21 cellular contexts compared by ENCODE assay signal in the genomic region with DNA sequence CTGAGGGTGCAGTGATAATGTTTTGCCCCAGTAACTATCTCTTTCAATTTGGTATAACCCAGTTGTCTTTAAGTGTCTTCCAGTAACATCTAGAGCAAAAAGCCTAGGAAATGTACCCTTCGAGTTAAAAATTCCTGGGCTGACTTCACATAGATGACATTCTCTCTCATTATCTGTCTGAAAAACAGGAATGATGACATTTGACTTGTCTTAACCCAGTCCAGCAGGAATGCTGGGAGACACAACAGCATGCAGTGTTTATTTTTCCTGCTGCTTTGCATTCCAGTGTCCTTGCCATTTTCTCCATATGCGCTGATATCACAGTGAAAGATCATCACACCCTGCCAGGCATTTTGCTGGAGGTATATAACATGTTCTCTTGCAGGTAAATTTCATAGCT.
DNase-seq lines count a peak whose midpoint lies in the region; ATAC-seq, FAIRE-seq and TF ChIP-seq lines count a peak whose summit lies in the region.
"Had no signal": no experiment of that assay in that cellular context is flagged by ENCODE, and none has a peak within 500 bp of the region (broad histone marks: within the 10 kb centered on the region; RNA-seq: fewer than 3 reads in every experiment).

No MANE protein-coding gene starts in this region.

- H3K79me2 ChIP-seq in GM23338 (replicated peaks; ENCODE audit: insufficient read depth), result no peaks in the 10 kb centered on the region

- H3K27ac Mint-ChIP-seq in GM23338, result peak overlapping the region; percentile 29; the same call in 1 of the 2 replicates
- no peak overlapping the region for H3K27ac Mint-ChIP-seq in activated CD8-positive, alpha-beta T cell treated with anti-CD3 and anti-CD28 coated beads, Interleukin-2, amount 10 ng/mL, durations not matched to agents 7 days and 5 days
- H3K27ac Mint-ChIP-seq: activated CD4-positive, alpha-beta T cell treated with anti-CD3 and anti-CD28 coated beads, Interleukin-2, amount 10 ng/mL, durations not matched to agents 24 days and 14 days; CD8-positive, alpha-beta memory T cell had no signal

- no peaks in the 10 kb centered on the region; the same call in 1 of the 2 replicates for H3K4me1 ChIP-seq in GM23338 (ENCODE audit: insufficient read depth)
- H3K4me1 ChIP-seq: breast epithelium, transverse colon had no signal

- FAIRE-seq in GM12892 (lab: Jason Lieb, UNC), result no peak

- H3K27ac ChIP-seq in GM23338 (ENCODE audit: low read depth), result no peak overlapping the region
- H3K27ac ChIP-seq: breast epithelium, transverse colon had no signal

- H4K20me1 ChIP-seq in GM23338 (replicated peaks; ENCODE audit: insufficient read depth), result peaks cover 3% of the 10 kb centered on the region; the same call in 1 of the 2 replicates

- H3K36me3 Mint-ChIP-seq in GM23338 (ENCODE audit: low read depth), result peaks cover 53% of the 10 kb centered on the region
- no peaks in the 10 kb centered on the region for H3K36me3 Mint-ChIP-seq in activated CD8-positive, alpha-beta T cell treated with anti-CD3 and anti-CD28 coated beads, Interleukin-2, amount 10 ng/mL, durations not matched to agents 7 days and 5 days (ENCODE audit: low read depth)

- peaks cover 19% of the 10 kb centered on the region for H3K4me1 Mint-ChIP-seq in GM23338
- H3K4me1 Mint-ChIP-seq in activated CD8-positive, alpha-beta T cell treated with anti-CD3 and anti-CD28 coated beads, Interleukin-2, amount 10 ng/mL, durations not matched to agents 7 days and 5 days (ENCODE audit: low read depth), result no peaks in the 10 kb centered on the region

- H2AFZ ChIP-seq in GM23338, result no peak overlapping the region

- no peak overlapping the region for H3K4me3 Mint-ChIP-seq in GM23338
- H3K4me3 Mint-ChIP-seq in activated CD8-positive, alpha-beta T cell treated with anti-CD3 and anti-CD28 coated beads, Interleukin-2, amount 10 ng/mL, durations not matched to agents 7 days and 5 days, result no peak overlapping the region
- H3K4me3 Mint-ChIP-seq: activated CD4-positive, alpha-beta T cell treated with anti-CD3 and anti-CD28 coated beads, Interleukin-2, amount 10 ng/mL, durations not matched to agents 24 days and 14 days; CD8-positive, alpha-beta memory T cell had no signal

- TF ChIP-seq POLR2A in GM12892 (IDR thresholded peaks at IDR 0.05; ENCODE audit: low read depth, low read length), result no peak

- no peak overlapping the region for H3K4me3 ChIP-seq in GM23338
- H3K4me3 ChIP-seq: breast epithelium, transverse colon had no signal

- no peak for TF ChIP-seq CTCF in GM23338 (conservative IDR thresholded peaks at IDR 0.05; ENCODE audit: low read depth in 2 of 2)

- peaks cover 21% of the 10 kb centered on the region; the same call in 1 of the 2 replicates for H3K36me3 ChIP-seq in GM23338 (ENCODE audit: insufficient read depth)
- H3K36me3 ChIP-seq: breast epithelium had no signal

- no peaks in the 10 kb centered on the region for H3F3A ChIP-seq in GM23338 (replicated peaks; ENCODE audit: low read depth)

- peaks cover 5% of the 10 kb centered on the region for H3K27me3 Mint-ChIP-seq in GM23338 (ENCODE audit: insufficient read depth, low read depth, poor library complexity)
- H3K27me3 Mint-ChIP-seq in activated CD8-positive, alpha-beta T cell treated with anti-CD3 and anti-CD28 coated beads, Interleukin-2, amount 10 ng/mL, durations not matched to agents 7 days and 5 days (ENCODE audit: low read depth), result peaks cover 7% of the 10 kb centered on the region
- H3K27me3 Mint-ChIP-seq: activated CD4-positive, alpha-beta T cell treated with anti-CD3 and anti-CD28 coated beads, Interleukin-2, amount 10 ng/mL, durations not matched to agents 24 days and 14 days had no signal

- CTCF ChIA-PET in activated CD8-positive, alpha-beta T cell treated with anti-CD3 and anti-CD28 coated beads, Interleukin-2, amount 10 ng/mL, durations not matched to agents 7 days and 5 days (lab: Charles Lee), result interaction anchor here (1.0 kb wide), 1 partner anchor 11 kb away, joined by 3 read pairs; no protein-coding TSS in a partner anchor

- H3K27me3 ChIP-seq in GM23338 (ENCODE audit: insufficient read depth), result no peaks in the 10 kb centered on the region
- H3K27me3 ChIP-seq: breast epithelium, transverse colon had no signal

- DNase-seq in A172 (ENCODE audit: low spot score) (peak; percentile 38), GM23338 (ENCODE audit: low spot score) (no peak), amniotic epithelial cell (ENCODE audit: low read depth) (peak; percentile 40), iris pigment epithelial cell (ENCODE audit: low read depth) (peak; percentile 32), GM12892 (ENCODE audit: insufficient read length) (no peak), GF-D8 (lab: John Stamatoyannopoulos, UW) (no peak)
- no peak for DNase-seq in activated CD8-positive, alpha-beta T cell treated with anti-CD3 and anti-CD28 coated beads, Interleukin-2, amount 10 ng/mL, durations not matched to agents 7 days and 5 days
- DNase-seq: activated CD4-positive, alpha-beta T cell treated with anti-CD3 and anti-CD28 coated beads, Interleukin-2, amount 10 ng/mL, durations not matched to agents 24 days and 14 days; activated naive CD4-positive, alpha-beta T cell treated with anti-CD3 and anti-CD28 coated beads, Interleukin-2, amount 50 U/mL, for 16 hours; activated T-cell treated with anti-CD3 and anti-CD28 coated beads, Interleukin-2, amount 50 U/mL, for 1 hour; CD8-positive, alpha-beta memory T cell; hypothalamus; left cardiac atrium; NCI-H2029; stimulated activated CD4-positive, alpha-beta T cell treated with anti-CD3 and anti-CD28 coated beads, Interleukin-12 subunit alpha, Interleukin-12 subunit beta, amount 100 ng/mL, for 4 hours; stimulated activated naive CD4-positive, alpha-beta T cell; T1000; transverse colon had no signal

- ATAC-seq in GM23338, result no peak
- ATAC-seq in HG02852 (IDR thresholded peaks at IDR 0.05; ENCODE audit: unreplicated experiment), result no peak
- ATAC-seq in activated CD8-positive, alpha-beta T cell treated with anti-CD3 and anti-CD28 coated beads, Interleukin-2, amount 10 ng/mL, durations not matched to agents 7 days and 5 days, result no peak
- ATAC-seq: left cardiac atrium, Right ventricle myocardium inferior had no signal

- POLR2A ChIA-PET in activated CD8-positive, alpha-beta T cell treated with anti-CD3 and anti-CD28 coated beads, Interleukin-2, amount 10 ng/mL, durations not matched to agents 7 days and 5 days (lab: Charles Lee), result no interaction called here

- no peaks in the 10 kb centered on the region for H3K9me3 Mint-ChIP-seq in GM23338
- H3K9me3 Mint-ChIP-seq in activated CD8-positive, alpha-beta T cell treated with anti-CD3 and anti-CD28 coated beads, Interleukin-2, amount 10 ng/mL, durations not matched to agents 7 days and 5 days (ENCODE audit: insufficient read depth), result no peaks in the 10 kb centered on the region
- H3K9me3 Mint-ChIP-seq: activated CD4-positive, alpha-beta T cell treated with anti-CD3 and anti-CD28 coated beads, Interleukin-2, amount 10 ng/mL, durations not matched to agents 24 days and 14 days had no signal

- H3K4me2 ChIP-seq in GM23338, result no peak overlapping the region

- H3K9me2 ChIP-seq in GM23338 (ENCODE audit: insufficient read depth), result no peaks in the 10 kb centered on the region

TF ChIP-seq in GM23338, 12 proteins besides CTCF, POLR2A, EP300 and RAD21 (continues in another document):
- TF ChIP-seq EZH2phosphoT487 (IDR thresholded peaks at IDR 0.05; ENCODE audit: unreplicated experiment) (no peak), JUNB (IDR thresholded peaks at IDR 0.05; ENCODE audit: unreplicated experiment) (no peak), ZNF114 (CRISPR knock-in tag; IDR thresholded peaks at IDR 0.05) (no peak), STAT1 (IDR thresholded peaks at IDR 0.05; ENCODE audit: unreplicated experiment) (no peak), EZH2 (IDR thresholded peaks at IDR 0.05; ENCODE audit: low read depth, unreplicated experiment) (no peak), NANOG (IDR thresholded peaks at IDR 0.05; ENCODE audit: borderline replicate concordance) (no peak), ETS1 (IDR thresholded peaks at IDR 0.05) (no peak), CREB1 (CRISPR knock-in tag; IDR thresholded peaks at IDR 0.05; ENCODE audit: low read depth) (no peak), ZNF331 (CRISPR knock-in tag; IDR thresholded peaks at IDR 0.05; ENCODE audit: low read depth) (no peak), POLR2AphosphoS5 (IDR thresholded peaks at IDR 0.05; ENCODE audit: low read depth) (no peak)
- TF ChIP-seq, protein P1, sequence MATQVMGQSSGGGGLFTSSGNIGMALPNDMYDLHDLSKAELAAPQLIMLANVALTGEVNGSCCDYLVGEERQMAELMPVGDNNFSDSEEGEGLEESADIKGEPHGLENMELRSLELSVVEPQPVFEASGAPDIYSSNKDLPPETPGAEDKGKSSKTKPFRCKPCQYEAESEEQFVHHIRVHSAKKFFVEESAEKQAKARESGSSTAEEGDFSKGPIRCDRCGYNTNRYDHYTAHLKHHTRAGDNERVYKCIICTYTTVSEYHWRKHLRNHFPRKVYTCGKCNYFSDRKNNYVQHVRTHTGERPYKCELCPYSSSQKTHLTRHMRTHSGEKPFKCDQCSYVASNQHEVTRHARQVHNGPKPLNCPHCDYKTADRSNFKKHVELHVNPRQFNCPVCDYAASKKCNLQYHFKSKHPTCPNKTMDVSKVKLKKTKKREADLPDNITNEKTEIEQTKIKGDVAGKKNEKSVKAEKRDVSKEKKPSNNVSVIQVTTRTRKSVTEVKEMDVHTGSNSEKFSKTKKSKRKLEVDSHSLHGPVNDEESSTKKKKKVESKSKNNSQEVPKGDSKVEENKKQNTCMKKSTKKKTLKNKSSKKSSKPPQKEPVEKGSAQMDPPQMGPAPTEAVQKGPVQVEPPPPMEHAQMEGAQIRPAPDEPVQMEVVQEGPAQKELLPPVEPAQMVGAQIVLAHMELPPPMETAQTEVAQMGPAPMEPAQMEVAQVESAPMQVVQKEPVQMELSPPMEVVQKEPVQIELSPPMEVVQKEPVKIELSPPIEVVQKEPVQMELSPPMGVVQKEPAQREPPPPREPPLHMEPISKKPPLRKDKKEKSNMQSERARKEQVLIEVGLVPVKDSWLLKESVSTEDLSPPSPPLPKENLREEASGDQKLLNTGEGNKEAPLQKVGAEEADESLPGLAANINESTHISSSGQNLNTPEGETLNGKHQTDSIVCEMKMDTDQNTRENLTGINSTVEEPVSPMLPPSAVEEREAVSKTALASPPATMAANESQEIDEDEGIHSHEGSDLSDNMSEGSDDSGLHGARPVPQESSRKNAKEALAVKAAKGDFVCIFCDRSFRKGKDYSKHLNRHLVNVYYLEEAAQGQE (IDR thresholded peaks at IDR 0.05; ENCODE audit: unreplicated experiment), result no peak

Comparison
In these comparisons a context has a peak if more than half of its experiments do, and no peak if none do; other contexts are left out.
1. DNase-seq: peak in A172 (single experiment), amniotic epithelial cell (single experiment) and iris pigment epithelial cell (single experiment); none in GM23338 (single experiment), GM12892 (single experiment), GF-D8 (single experiment) and activated CD8-positive, alpha-beta T cell treated with anti-CD3 and anti-CD28 coated beads, Interleukin-2, amount 10 ng/mL, durations not matched to agents 7 days and 5 days (single experiment).